8 cellular contexts compared by ENCODE assay signal in genomic region chr2:127387655-127388422, GRCh38. TPM values are rescaled to one million over a fixed set of nuclear protein-coding genes. Genes with fewer than 3 reads are reported as not detected.
A peak's percentile ranks its signal among the peaks of the same experiment; 100 is the strongest.
DNase-seq lines count a peak whose midpoint lies in the region; ATAC-seq, FAIRE-seq and TF ChIP-seq lines count a peak whose summit lies in the region.

MAP3K2 (minus strand) TSS chr2:127387975; CDS start chr2:127343129, 44,846 bp downstream.

- TF ChIP-seq CTCF in AG09319 (IDR thresholded peaks at IDR 0.05; ENCODE audit: low read depth, low read length) (no peak), kidney (IDR thresholded peaks at IDR 0.05; ENCODE audit: borderline replicate concordance, extremely low read depth, insufficient read depth) (no peak)

- no peak for FAIRE-seq in kidney (lab: Jason Lieb, UNC)

- H3K4me1 ChIP-seq in kidney (ENCODE audit: control insufficient read depth in 1 of 2, insufficient read depth in 1 of 2, low read depth in 1 of 2, low read length in 2 of 2): peaks cover 8 to 17% of the 10 kb centered on the region in 2 donors

- H3K9me3 ChIP-seq in kidney (ENCODE audit: control insufficient read depth in 1 of 2, low read length in 2 of 2): no peaks in the 10 kb centered on the region

- ATAC-seq in GM19025 (IDR thresholded peaks at IDR 0.05; ENCODE audit: low read depth, unreplicated experiment) (peak; percentile 81), HG03280 (IDR thresholded peaks at IDR 0.05; ENCODE audit: unreplicated experiment) (peak; percentile 76)

- H3K9ac ChIP-seq in kidney (ENCODE audit: low read length in 2 of 2): peak within 1 kb of the TSS; percentile 45 to 92

- no peaks in the 10 kb centered on the region for H3K36me3 ChIP-seq in kidney (ENCODE audit: control insufficient read depth in 1 of 2, insufficient read depth in 2 of 2, low read length in 2 of 2)

- H3K27ac ChIP-seq in kidney (ENCODE audit: low read depth in 2 of 2, low read length in 2 of 2): peak within 1 kb of the TSS; percentile 97 to 99

- H3K4me3 ChIP-seq in kidney (ENCODE audit: low read length in 2 of 2): peak within 1 kb of the TSS; percentile 81 to 89

- DNase-seq in AG09319 (ENCODE audit: extremely low read depth, low read depth): peak; percentile 80
- DNase-seq in NCI-H446 treated with DMSO at 0.1 percent for 48 hours (lab: John Stamatoyannopoulos, UW): peak; percentile 86
- DNase-seq in activated CD4-positive, alpha-beta T cell treated with anti-CD3 and anti-CD28 coated beads for 1 hour: peak; percentile 96
- DNase-seq in cerebellar nuclear complex (lab: John Stamatoyannopoulos, UW): peak; percentile 27 to 47
- DNase-seq in kidney: peak; percentile 98
- peak; percentile 97 to 98 for DNase-seq in stimulated activated CD4-positive, alpha-beta T cell treated with anti-CD3 and anti-CD28 coated beads, Interleukin-15, amount 100 ng/mL, for 1 hour (ENCODE audit: low read depth in 1 of 2, low spot score in 1 of 2)

- intact Hi-C loops in kidney (cut with DNase I): no loop called here

RNA-seq across cellular contexts. Expression of gene MAP3K2, which starts in this region (rescaled TPM):
- total RNA-seq in kidney: 65.3 TPM
- polyA plus RNA-seq in kidney (ENCODE audit: insufficient read depth, low read depth, low replicate concordance): 4.9 TPM

Comparison
In these comparisons a context has a peak if more than half of its experiments do, and no peak if none do; other contexts are left out.
1. Peak in every context shown above with its lines: DNase-seq, ATAC-seq, H3K4me3 ChIP-seq and H3K27ac ChIP-seq.
2. DNase-seq: peak in every context shown above with its lines; median percentile 98 in kidney; 98 in stimulated activated CD4-positive, alpha-beta T cell treated with anti-CD3 and anti-CD28 coated beads, Interleukin-15, amount 100 ng/mL, for 1 hour; 96 in activated CD4-positive, alpha-beta T cell treated with anti-CD3 and anti-CD28 coated beads for 1 hour; 86 in NCI-H446 treated with DMSO at 0.1 percent for 48 hours; 80 in AG09319; 37 in cerebellar nuclear complex.